ENCODE assay signal across 1 cellular context in the genomic region with DNA sequence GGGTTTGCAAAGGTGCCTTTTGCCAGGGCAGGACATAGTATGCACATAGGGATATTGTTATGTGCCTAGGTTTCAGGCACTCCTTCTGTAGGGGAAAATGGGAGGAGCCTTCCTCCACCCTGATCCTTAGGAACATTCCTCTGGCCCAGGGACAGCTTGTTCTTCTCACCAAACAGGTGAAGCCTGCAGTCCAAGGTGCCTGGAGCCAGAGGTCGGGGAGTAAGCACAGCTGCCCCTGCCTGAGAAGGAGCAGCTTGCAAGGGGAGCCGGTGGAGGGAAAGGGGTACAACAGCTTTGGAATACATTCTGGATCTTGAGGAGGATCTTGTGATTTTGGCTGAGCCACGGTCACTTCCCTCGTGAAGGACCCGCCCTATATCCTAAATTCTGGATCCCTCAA.
TF ChIP-seq lines count a peak whose summit lies in the region.

No MANE protein-coding gene starts in this region.

TF ChIP-seq in WTC11, 78 proteins besides CTCF, POLR2A, EP300 and RAD21 (continued from another document):
- TF ChIP-seq, protein P1, sequence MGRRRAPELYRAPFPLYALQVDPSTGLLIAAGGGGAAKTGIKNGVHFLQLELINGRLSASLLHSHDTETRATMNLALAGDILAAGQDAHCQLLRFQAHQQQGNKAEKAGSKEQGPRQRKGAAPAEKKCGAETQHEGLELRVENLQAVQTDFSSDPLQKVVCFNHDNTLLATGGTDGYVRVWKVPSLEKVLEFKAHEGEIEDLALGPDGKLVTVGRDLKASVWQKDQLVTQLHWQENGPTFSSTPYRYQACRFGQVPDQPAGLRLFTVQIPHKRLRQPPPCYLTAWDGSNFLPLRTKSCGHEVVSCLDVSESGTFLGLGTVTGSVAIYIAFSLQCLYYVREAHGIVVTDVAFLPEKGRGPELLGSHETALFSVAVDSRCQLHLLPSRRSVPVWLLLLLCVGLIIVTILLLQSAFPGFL (CRISPR knock-in tag; IDR thresholded peaks at IDR 0.05; ENCODE audit: borderline replicate concordance), result no peak
- TF ChIP-seq ELF4 (CRISPR knock-in tag; IDR thresholded peaks at IDR 0.05; ENCODE audit: low read depth), result no peak
- no peak for TF ChIP-seq GABPB1 (CRISPR knock-in tag; IDR thresholded peaks at IDR 0.05)
- TF ChIP-seq, protein P2, sequence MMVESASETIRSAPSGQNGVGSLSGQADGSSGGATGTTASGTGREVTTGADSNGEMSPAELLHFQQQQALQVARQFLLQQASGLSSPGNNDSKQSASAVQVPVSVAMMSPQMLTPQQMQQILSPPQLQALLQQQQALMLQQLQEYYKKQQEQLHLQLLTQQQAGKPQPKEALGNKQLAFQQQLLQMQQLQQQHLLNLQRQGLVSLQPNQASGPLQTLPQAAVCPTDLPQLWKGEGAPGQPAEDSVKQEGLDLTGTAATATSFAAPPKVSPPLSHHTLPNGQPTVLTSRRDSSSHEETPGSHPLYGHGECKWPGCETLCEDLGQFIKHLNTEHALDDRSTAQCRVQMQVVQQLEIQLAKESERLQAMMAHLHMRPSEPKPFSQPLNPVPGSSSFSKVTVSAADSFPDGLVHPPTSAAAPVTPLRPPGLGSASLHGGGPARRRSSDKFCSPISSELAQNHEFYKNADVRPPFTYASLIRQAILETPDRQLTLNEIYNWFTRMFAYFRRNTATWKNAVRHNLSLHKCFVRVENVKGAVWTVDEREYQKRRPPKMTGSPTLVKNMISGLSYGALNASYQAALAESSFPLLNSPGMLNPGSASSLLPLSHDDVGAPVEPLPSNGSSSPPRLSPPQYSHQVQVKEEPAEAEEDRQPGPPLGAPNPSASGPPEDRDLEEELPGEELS (CRISPR knock-in tag; IDR thresholded peaks at IDR 0.05), result no peak
TF ChIP-seq in WTC11: peak in this region for 0.
